In genomic region chr3:160001850-160002623, GRCh38 we compare ENCODE assay signal across 15 cellular contexts. TPM values are rescaled to one million over a fixed set of nuclear protein-coding genes. Genes with fewer than 3 reads are reported as not detected.
"Had no signal": no experiment of that assay in that cellular context is flagged by ENCODE, and none has a peak within 500 bp of the region (broad histone marks: within the 10 kb centered on the region; RNA-seq: fewer than 3 reads in every experiment).

No MANE protein-coding gene starts in this region.

- ATAC-seq: heart left ventricle; stimulated activated memory B cell treated with anti-CD40 and anti-IgM and Interleukin-4, amounts not matched to agents 10 μg/mL and 1 μg/mL and 100 μg/mL, for 72 hours had no signal

- H3K27ac Mint-ChIP-seq: activated CD4-positive, alpha-beta memory T cell treated with anti-CD3 and anti-CD28 coated beads for 36 hours; activated naive CD8-positive, alpha-beta T cell treated with anti-CD3 and anti-CD28 coated beads, Interleukin-2, amount 10 ng/mL, durations not matched to agents 7 days and 5 days; stimulated activated memory B cell treated with anti-CD40 and anti-IgM and Interleukin-4, amounts not matched to agents 10 μg/mL and 1 μg/mL and 100 μg/mL, for 72 hours had no signal

- H3K36me3 ChIP-seq: heart left ventricle, left ventricle myocardium inferior, right atrium auricular region, spleen, tibial nerve had no signal

- DNase-seq: activated CD4-positive, alpha-beta memory T cell treated with anti-CD3 and anti-CD28 coated beads for 36 hours; activated CD4-positive, alpha-beta T cell treated with anti-CD3 and anti-CD28 coated beads for 1 hour; activated gamma-delta T cell treated with Interleukin-2 at 50 U/mL for 16 hours; activated naive CD8-positive, alpha-beta T cell treated with anti-CD3 and anti-CD28 coated beads, Interleukin-2, amount 10 ng/mL, durations not matched to agents 7 days and 5 days; activated T-cell treated with anti-CD3 and anti-CD28 coated beads, Interleukin-2, amount 50 U/mL, for 48 hours; aorta; foreskin melanocyte; heart left ventricle; left ventricle myocardium inferior; spleen; stimulated activated CD4-positive, alpha-beta T cell treated with anti-CD3 and anti-CD28 coated beads, Interleukin-1b, Interleukin-23, amount 100 ng/mL, for 48 hours; T1000 had no signal

- H3K27ac ChIP-seq: heart left ventricle, left ventricle myocardium inferior, right atrium auricular region, spleen, tibial nerve had no signal

- H3K4me3 Mint-ChIP-seq: activated CD4-positive, alpha-beta memory T cell treated with anti-CD3 and anti-CD28 coated beads for 36 hours; activated naive CD8-positive, alpha-beta T cell treated with anti-CD3 and anti-CD28 coated beads, Interleukin-2, amount 10 ng/mL, durations not matched to agents 7 days and 5 days; stimulated activated memory B cell treated with anti-CD40 and anti-IgM and Interleukin-4, amounts not matched to agents 10 μg/mL and 1 μg/mL and 100 μg/mL, for 72 hours had no signal

- H3K4me1 ChIP-seq: right atrium auricular region had no signal

- H3K4me3 ChIP-seq: heart left ventricle, left ventricle myocardium inferior, right atrium auricular region, spleen, tibial nerve had no signal

- H3K27me3 Mint-ChIP-seq: activated CD4-positive, alpha-beta memory T cell treated with anti-CD3 and anti-CD28 coated beads for 36 hours; stimulated activated memory B cell treated with anti-CD40 and anti-IgM and Interleukin-4, amounts not matched to agents 10 μg/mL and 1 μg/mL and 100 μg/mL, for 72 hours had no signal

- H3K9me3 ChIP-seq: heart left ventricle, left ventricle myocardium inferior, right atrium auricular region, spleen, tibial nerve had no signal

- H3K36me3 Mint-ChIP-seq: activated CD4-positive, alpha-beta memory T cell treated with anti-CD3 and anti-CD28 coated beads for 36 hours; activated naive CD8-positive, alpha-beta T cell treated with anti-CD3 and anti-CD28 coated beads, Interleukin-2, amount 10 ng/mL, durations not matched to agents 7 days and 5 days had no signal

- H3K9me3 Mint-ChIP-seq: activated CD4-positive, alpha-beta memory T cell treated with anti-CD3 and anti-CD28 coated beads for 36 hours; activated naive CD8-positive, alpha-beta T cell treated with anti-CD3 and anti-CD28 coated beads, Interleukin-2, amount 10 ng/mL, durations not matched to agents 7 days and 5 days; stimulated activated memory B cell treated with anti-CD40 and anti-IgM and Interleukin-4, amounts not matched to agents 10 μg/mL and 1 μg/mL and 100 μg/mL, for 72 hours had no signal

- H3K27me3 ChIP-seq: heart left ventricle, right atrium auricular region, spleen, tibial nerve had no signal

RNA-seq across cellular contexts. Expression of gene IL12A, which starts 13.4 kb away (rescaled TPM):
- total RNA-seq: activated CD4-positive, alpha-beta memory T cell treated with anti-CD3 and anti-CD28 coated beads for 36 hours had no signal
